Comparison of ENCODE assay signal across 29 cellular contexts in the genomic region with DNA sequence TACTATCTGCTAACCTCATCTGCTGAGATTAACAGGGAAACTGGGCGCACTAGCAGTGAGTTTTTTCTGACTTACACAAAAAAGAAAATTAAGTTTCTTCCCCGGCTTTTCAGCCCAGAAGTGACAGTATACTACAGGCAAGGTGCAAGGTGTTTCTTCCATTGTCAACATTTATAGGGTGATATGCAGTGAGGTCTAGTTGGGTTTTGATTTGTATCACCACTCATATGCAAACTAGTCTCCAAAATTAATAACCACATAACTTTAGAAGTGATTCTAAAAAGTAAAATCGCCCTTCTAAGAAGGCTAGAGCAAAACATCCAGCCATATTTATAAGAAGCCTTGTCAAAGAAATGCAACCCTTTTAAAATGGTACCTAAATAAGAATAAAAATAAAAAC.
"Had no signal": no experiment of that assay in that cellular context is flagged by ENCODE, and none has a peak within 500 bp of the region (broad histone marks: within the 10 kb centered on the region; RNA-seq: fewer than 3 reads in every experiment).

No MANE protein-coding gene starts in this region.

- FAIRE-seq: RCC 7860, TTC549 had no signal

- H3K36me3 ChIP-seq: ascending aorta, cardiac muscle cell, colonic mucosa had no signal

- H2AFZ ChIP-seq: PC-9 had no signal

- DNase-seq: activated CD4-positive, alpha-beta T cell treated with anti-CD3 and anti-CD28 coated beads, Interleukin-2, amount 10 ng/mL, durations not matched to agents 24 days and 14 days; activated CD4-positive, alpha-beta T cell treated with anti-CD3 and anti-CD28 coated beads, Interleukin-2, amount 50 U/mL, for 4 hours; activated CD8-positive, alpha-beta T cell treated with anti-CD3 and anti-CD28 coated beads for 36 hours; activated effector memory CD4-positive, alpha-beta T cell treated with anti-CD3 and anti-CD28 coated beads, Interleukin-2, amount 50 U/mL, for 16 hours; activated naive CD4-positive, alpha-beta T cell; activated naive CD4-positive, alpha-beta T cell treated with anti-CD3 and anti-CD28 coated beads, Interleukin-2, amount 50 U/mL, for 16 hours; activated naive CD8-positive, alpha-beta T cell treated with anti-CD3 and anti-CD28 coated beads for 36 hours; activated T-cell treated with anti-CD3 and anti-CD28 coated beads, Interleukin-2, amount 50 U/mL, for 1 hour; activated T-cell treated with anti-CD3 and anti-CD28 coated beads, Interleukin-2, amount 50 U/mL, for 72 hours; amniotic stem cell; colonic mucosa; NCI-H1048; NCI-H1105 treated with DMSO at 0.1 percent for 48 hours; NCI-H1436; NCI-H1694; NCI-H1930; NCI-H2081 treated with DMSO at 0.1 percent for 48 hours; NCI-H226; NCI-H446 treated with DMSO at 0.1 percent for 48 hours; NCI-H524 treated with DMSO at 0.1 percent for 48 hours; NK-92 treated with Interleukin-12 subunit alpha and Interleukin-12 subunit beta, amount 100 ng/mL, for 24 hours; PC-9; Right ventricle myocardium superior had no signal

- H3K27me3 ChIP-seq: ascending aorta, cardiac muscle cell, colonic mucosa had no signal

- ATAC-seq: activated CD8-positive, alpha-beta T cell treated with anti-CD3 and anti-CD28 coated beads for 36 hours; activated T-cell treated with anti-CD3 and anti-CD28 coated beads, Interleukin-2, amount 50 U/mL, for 72 hours; activated T-helper 17 cell treated with anti-CD3 and anti-CD28 coated beads, Interleukin-2, amount 50 U/mL, for 72 hours had no signal

- H3K9me3 ChIP-seq: ascending aorta had no signal

- H3K27ac ChIP-seq: ascending aorta, cardiac muscle cell, colonic mucosa, PC-9, SK-N-MC had no signal

- H3K4me1 ChIP-seq: ascending aorta, colonic mucosa had no signal

- H3K4me3 ChIP-seq: ascending aorta, cardiac muscle cell, colonic mucosa, PC-9, SK-N-MC had no signal

- H3K4me2 ChIP-seq: PC-9 had no signal
